18 cellular contexts compared by ENCODE assay signal in genomic region chr9:121662359-121662758, GRCh38. TPM values are rescaled to one million over a fixed set of nuclear protein-coding genes. Genes with fewer than 3 reads are reported as not detected.
"Had no signal": no experiment of that assay in that cellular context is flagged by ENCODE, and none has a peak within 500 bp of the region (broad histone marks: within the 10 kb centered on the region; RNA-seq: fewer than 3 reads in every experiment).

No MANE protein-coding gene starts in this region.

- H3K36me3 ChIP-seq: uterus had no signal

- H3K4me1 Mint-ChIP-seq: activated B cell treated with CpG ODN at 0.5 μM for 24 hours; activated CD4-positive, alpha-beta T cell treated with anti-CD3 and anti-CD28 coated beads, Interleukin-2, amount 10 ng/mL, durations not matched to agents 24 days and 14 days; natural killer cell had no signal

- DNase-seq: activated B cell treated with CpG ODN at 0.5 μM for 24 hours; activated CD4-positive, alpha-beta T cell treated with anti-CD3 and anti-CD28 coated beads, Interleukin-2, amount 10 ng/mL, durations not matched to agents 24 days and 14 days; activated effector memory CD4-positive, alpha-beta T cell treated with Interleukin-2 at 50 U/mL for 16 hours; activated T-cell treated with anti-CD3 and anti-CD28 coated beads, Interleukin-2, amount 50 U/mL, for 1 hour; hippocampal formation; mucosa of descending colon; natural killer cell; occipital lobe; psoas muscle; stimulated activated CD4-positive, alpha-beta T cell treated with anti-CD3 and anti-CD28 coated beads, Interleukin-4, amount 100 ng/mL, for 1 hour; stimulated activated CD8-positive, alpha-beta memory T cell treated with anti-CD3 and anti-CD28 coated beads, Interleukin-4, amount 100 ng/mL, for 48 hours; stimulated activated naive CD8-positive, alpha-beta T cell treated with anti-CD3 and anti-CD28 coated beads, Interleukin-15, Interleukin-2, amounts not matched to agents 100 U/mL and 50 U/mL, for 24 hours; T-helper 2 cell; uterus had no signal

- H3K27me3 ChIP-seq: uterus had no signal

- FAIRE-seq: frontal cortex, TTC549 had no signal

- H3K4me3 ChIP-seq: lung, mucosa of descending colon, psoas muscle, uterus had no signal

- H3K27ac ChIP-seq: psoas muscle had no signal

- ATAC-seq: mucosa of descending colon; natural killer cell; stimulated activated naive CD8-positive, alpha-beta T cell treated with anti-CD3 and anti-CD28 coated beads, Interleukin-15, Interleukin-2, amounts not matched to agents 100 U/mL and 50 U/mL, for 24 hours had no signal

- H3K4me3 Mint-ChIP-seq: activated B cell treated with CpG ODN at 0.5 μM for 24 hours; activated CD4-positive, alpha-beta T cell treated with anti-CD3 and anti-CD28 coated beads, Interleukin-2, amount 10 ng/mL, durations not matched to agents 24 days and 14 days; activated naive CD8-positive, alpha-beta T cell; natural killer cell had no signal

- H3K36me3 Mint-ChIP-seq: activated naive CD8-positive, alpha-beta T cell; natural killer cell had no signal

- H3K27ac Mint-ChIP-seq: activated B cell treated with CpG ODN at 0.5 μM for 24 hours; activated CD4-positive, alpha-beta T cell treated with anti-CD3 and anti-CD28 coated beads, Interleukin-2, amount 10 ng/mL, durations not matched to agents 24 days and 14 days; activated naive CD8-positive, alpha-beta T cell; natural killer cell had no signal

- H3K9me3 ChIP-seq: mucosa of descending colon, psoas muscle, uterus had no signal

- H3K9me3 Mint-ChIP-seq: activated B cell treated with CpG ODN at 0.5 μM for 24 hours; activated CD4-positive, alpha-beta T cell treated with anti-CD3 and anti-CD28 coated beads, Interleukin-2, amount 10 ng/mL, durations not matched to agents 24 days and 14 days; natural killer cell had no signal

RNA-seq across cellular contexts. Expression of gene DAB2IP, which starts 10.9 kb away (rescaled TPM):
- total RNA-seq: activated CD4-positive, alpha-beta T cell treated with anti-CD3 and anti-CD28 coated beads, Interleukin-2, amount 10 ng/mL, durations not matched to agents 24 days and 14 days had no signal
